ENCODE assay signal across 27 cellular contexts in the genomic region with DNA sequence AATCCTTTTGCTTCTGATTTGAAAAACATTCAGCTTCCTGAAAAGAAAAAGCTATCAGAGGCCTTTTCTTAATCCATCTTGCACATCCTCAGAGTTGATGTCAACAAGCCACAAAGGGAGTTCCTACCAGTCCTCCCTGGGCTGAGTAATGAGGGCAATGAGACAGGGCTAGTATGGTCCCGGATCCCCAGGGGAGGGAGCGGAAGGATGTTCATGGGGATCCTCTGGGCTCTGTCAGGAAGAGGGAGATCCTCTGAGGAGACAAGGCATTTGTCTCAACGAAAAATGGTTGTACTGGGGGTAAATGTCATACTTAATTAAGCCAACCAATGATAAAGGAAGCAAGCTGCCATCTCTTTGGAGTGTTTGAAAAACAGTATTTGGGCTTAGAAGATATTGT.
"Had no signal": no experiment of that assay in that cellular context is flagged by ENCODE, and none has a peak within 500 bp of the region (broad histone marks: within the 10 kb centered on the region; RNA-seq: fewer than 3 reads in every experiment).

No MANE protein-coding gene starts in this region.

- H3K9me3 Mint-ChIP-seq: activated B cell treated with CpG ODN at 0.5 μM for 24 hours; activated CD4-positive, alpha-beta memory T cell treated with anti-CD3 and anti-CD28 coated beads for 36 hours; activated CD4-positive, alpha-beta T cell treated with anti-CD3 and anti-CD28 coated beads, Interleukin-2, amount 10 ng/mL, durations not matched to agents 7 days and 5 days; activated naive CD4-positive, alpha-beta T cell treated with anti-CD3 and anti-CD28 coated beads for 36 hours; activated T-helper 17 cell treated with anti-CD3 and anti-CD28 coated beads, Interleukin-2, amount 50 U/mL, for 72 hours; IgD-negative memory B cell had no signal

- H3K36me3 ChIP-seq: SJCRH30 had no signal

- H3K36me3 Mint-ChIP-seq: activated CD4-positive, alpha-beta memory T cell treated with anti-CD3 and anti-CD28 coated beads for 36 hours had no signal

- H3K4me1 Mint-ChIP-seq: activated B cell treated with CpG ODN at 0.5 μM for 24 hours; activated CD4-positive, alpha-beta T cell treated with anti-CD3 and anti-CD28 coated beads, Interleukin-2, amount 10 ng/mL, durations not matched to agents 7 days and 5 days; activated T-helper 17 cell treated with anti-CD3 and anti-CD28 coated beads, Interleukin-2, amount 50 U/mL, for 72 hours had no signal

- H3K9me3 ChIP-seq: SJCRH30 had no signal

- DNase-seq: activated B cell treated with CpG ODN at 0.5 μM for 24 hours; activated CD4-positive, alpha-beta memory T cell treated with anti-CD3 and anti-CD28 coated beads for 36 hours; activated CD4-positive, alpha-beta T cell treated with anti-CD3 and anti-CD28 coated beads for 1 hour; activated CD4-positive, alpha-beta T cell treated with anti-CD3 and anti-CD28 coated beads, Interleukin-2, amount 10 ng/mL, durations not matched to agents 7 days and 5 days; activated CD8-positive, alpha-beta memory T cell treated with anti-CD3 and anti-CD28 coated beads for 24 hours; activated gamma-delta T cell; activated naive CD4-positive, alpha-beta T cell treated with anti-CD3 and anti-CD28 coated beads for 36 hours; activated T-cell treated with anti-CD3 and anti-CD28 coated beads for 4 hours; activated T-cell treated with anti-CD3 and anti-CD28 coated beads, Interleukin-2, amount 50 U/mL, for 48 hours; caudate nucleus; KG1; NCI-H1092; NCI-H1417 treated with DMSO at 0.1 percent for 48 hours; NCI-H1694; NCI-H2029 treated with DMSO at 0.1 percent for 48 hours; NCI-H345; NCI-H510A; NCI-H526 treated with DMSO at 0.1 percent for 48 hours; NCI-H82; RPMI8226; SJCRH30; T-helper 2 cell; T1000 had no signal

- H3K4me3 ChIP-seq: SJCRH30 had no signal

- ATAC-seq: activated T-helper 17 cell treated with anti-CD3 and anti-CD28 coated beads, Interleukin-2, amount 50 U/mL, for 72 hours; Panc1 had no signal

- H3K4me3 Mint-ChIP-seq: activated B cell treated with CpG ODN at 0.5 μM for 24 hours; activated CD4-positive, alpha-beta memory T cell treated with anti-CD3 and anti-CD28 coated beads for 36 hours; activated CD4-positive, alpha-beta T cell treated with anti-CD3 and anti-CD28 coated beads, Interleukin-2, amount 10 ng/mL, durations not matched to agents 7 days and 5 days; activated naive CD4-positive, alpha-beta T cell treated with anti-CD3 and anti-CD28 coated beads for 36 hours; activated naive CD8-positive, alpha-beta T cell; activated T-helper 17 cell treated with anti-CD3 and anti-CD28 coated beads, Interleukin-2, amount 50 U/mL, for 72 hours; IgD-negative memory B cell had no signal

- H3K27me3 Mint-ChIP-seq: activated naive CD8-positive, alpha-beta T cell; IgD-negative memory B cell had no signal

- H3K27me3 ChIP-seq: SJCRH30 had no signal

- H3K27ac Mint-ChIP-seq: activated B cell treated with CpG ODN at 0.5 μM for 24 hours; activated CD4-positive, alpha-beta memory T cell treated with anti-CD3 and anti-CD28 coated beads for 36 hours; activated CD4-positive, alpha-beta T cell treated with anti-CD3 and anti-CD28 coated beads, Interleukin-2, amount 10 ng/mL, durations not matched to agents 7 days and 5 days; activated naive CD4-positive, alpha-beta T cell treated with anti-CD3 and anti-CD28 coated beads for 36 hours; activated naive CD8-positive, alpha-beta T cell; activated T-helper 17 cell treated with anti-CD3 and anti-CD28 coated beads, Interleukin-2, amount 50 U/mL, for 72 hours; IgD-negative memory B cell had no signal

- H3K27ac ChIP-seq: SJCRH30 had no signal
